Comparison of ENCODE assay signal across 8 cellular contexts in genomic region chr19:47428177-47428894, GRCh38. TPM values are rescaled to one million over a fixed set of nuclear protein-coding genes. Genes with fewer than 3 reads are reported as not detected.
DNase-seq lines count a peak whose midpoint lies in the region; ATAC-seq and FAIRE-seq lines count a peak whose summit lies in the region.

No MANE protein-coding gene starts in this region.

- DNase-seq in NCI-H2029 treated with DMSO at 0.1 percent for 48 hours (lab: John Stamatoyannopoulos, UW) (peak; percentile 96), T1000 (lab: John Stamatoyannopoulos, UW) (peak; percentile 96), astrocyte of the hippocampus (ENCODE audit: low read depth, low spot score) (peak; percentile 99), hippocampal formation (lab: John Stamatoyannopoulos, UW) (peak; percentile 70 to 72), sciatic nerve (ENCODE audit: low spot score) (peak; percentile 90)

- FAIRE-seq in A204.1 (lab: Jason Lieb, UNC) = peak; percentile 55

- ATAC-seq in GM21390 (IDR thresholded peaks at IDR 0.05; ENCODE audit: unreplicated experiment) (peak; percentile 57), sciatic nerve (peak; percentile 94), GM18498 (IDR thresholded peaks at IDR 0.05; ENCODE audit: unreplicated experiment) (no peak)

- intact Hi-C loops in sciatic nerve (cut with DNase I) = loop anchor here (1.0 kb wide), 1 partner anchor 21 kb away; no protein-coding TSS in a partner anchor

RNA-seq across cellular contexts. Expression of gene MEIS3, which starts 9.0 kb away (rescaled TPM):
- 6.6 TPM for total RNA-seq in sciatic nerve

RNA-seq across cellular contexts. Expression of gene SLC8A2, which starts 43.4 kb away (rescaled TPM):
- not detected for total RNA-seq in sciatic nerve

RNA-seq across cellular contexts. Expression of gene KPTN, which starts 55.7 kb away (rescaled TPM):
- 6.3 TPM for total RNA-seq in sciatic nerve
